1 cellular context compared by ENCODE assay signal in the genomic region with DNA sequence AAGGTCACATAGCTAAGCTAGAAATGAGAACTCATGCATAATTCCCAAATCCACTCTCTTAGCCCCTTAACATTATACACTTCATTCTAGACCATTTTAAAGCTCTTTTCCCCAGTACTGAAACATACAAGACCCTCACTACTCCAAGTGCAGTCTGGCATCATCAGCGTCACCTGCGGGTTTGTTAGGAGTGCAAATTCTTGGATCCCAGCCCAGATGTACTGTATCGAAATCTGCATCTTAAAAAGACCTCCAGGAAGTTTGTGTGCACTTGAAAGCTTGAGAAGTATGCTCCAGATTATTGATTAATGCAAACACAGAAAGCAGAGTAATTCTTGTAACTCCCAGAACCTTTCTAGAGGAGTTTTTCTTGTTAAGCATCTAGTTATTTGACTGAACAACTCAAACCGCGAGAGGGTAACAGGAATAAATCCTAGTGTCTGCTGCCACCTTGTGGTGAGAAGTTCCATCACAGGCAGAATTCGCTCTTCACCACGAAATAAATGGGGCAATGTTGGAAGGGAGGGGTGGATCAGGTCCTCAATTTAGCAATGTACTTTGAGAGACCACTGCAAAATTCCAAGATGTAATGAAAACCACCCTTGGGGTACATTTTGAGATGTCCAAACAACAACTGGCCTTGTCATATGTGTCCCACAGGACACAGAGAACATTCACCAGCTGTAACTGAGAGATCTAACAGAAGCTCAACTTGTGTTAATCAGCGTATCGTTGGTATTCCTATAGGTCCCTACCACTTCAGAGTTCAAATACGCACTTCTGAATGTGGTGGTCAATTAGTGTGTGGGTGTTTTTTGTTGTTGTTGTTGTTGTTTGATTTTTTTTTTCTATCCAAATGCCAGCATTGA.
A peak's percentile ranks its signal among the peaks of the same experiment; 100 is the strongest.
TF ChIP-seq lines count a peak whose summit lies in the region.

No MANE protein-coding gene starts in this region.

TF ChIP-seq in SK-N-SH, 30 proteins besides CTCF, POLR2A, EP300 and RAD21:
- no peak for TF ChIP-seq IRF3 (IDR thresholded peaks at IDR 0.05; ENCODE audit: low read depth, low read length)
- TF ChIP-seq MEF2A (IDR thresholded peaks at IDR 0.05; ENCODE audit: borderline replicate concordance, low read depth), result no peak
- TF ChIP-seq NRF1 (IDR thresholded peaks at IDR 0.05; ENCODE audit: low read depth, low read length), result 0 out of 2 replicates have a peak, but pooled peaks have one; percentile 14
- no peak for TF ChIP-seq RCOR1 (IDR thresholded peaks at IDR 0.05; ENCODE audit: low read length)
- peak; percentile 32; the same call in 1 of the 2 replicates for TF ChIP-seq NFIC (IDR thresholded peaks at IDR 0.05; ENCODE audit: borderline replicate concordance)
- no peak for TF ChIP-seq RXRA (IDR thresholded peaks at IDR 0.05; ENCODE audit: borderline replicate concordance, low read depth)
- peak; percentile 87 for TF ChIP-seq SMC3 (IDR thresholded peaks at IDR 0.05; ENCODE audit: low read depth, low read length)
- TF ChIP-seq SIN3A (IDR thresholded peaks at IDR 0.05; ENCODE audit: borderline replicate concordance, low read depth, low read length), result no peak
- 0 out of 2 replicates have a peak, but pooled peaks have one; percentile 22 for TF ChIP-seq RFX5 (IDR thresholded peaks at IDR 0.05; ENCODE audit: low read length)
- TF ChIP-seq GATA2 (CRISPR knock-in tag; IDR thresholded peaks at IDR 0.05), result no peak
